9 cellular contexts compared by ENCODE assay signal in the genomic region with DNA sequence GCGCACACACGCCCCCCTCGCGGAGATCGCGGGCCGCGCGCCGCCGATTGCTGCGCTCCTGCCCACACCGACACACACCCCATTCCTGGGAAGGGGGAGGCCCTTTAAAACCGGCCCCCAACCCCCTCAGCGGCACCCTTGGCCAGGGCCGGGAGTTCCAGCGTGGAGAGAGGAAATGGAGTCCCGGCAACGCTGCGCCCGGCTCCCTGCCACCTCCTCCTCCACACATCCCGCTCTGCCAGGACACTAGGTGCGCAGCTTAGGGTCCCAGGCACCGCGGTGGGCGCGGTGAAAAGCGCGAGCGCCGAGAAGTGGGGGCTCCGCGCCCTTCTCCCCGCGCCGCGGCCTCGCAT. TPM values are rescaled to one million over a fixed set of nuclear protein-coding genes. Genes with fewer than 3 reads are reported as not detected.
A peak's percentile ranks its signal among the peaks of the same experiment; 100 is the strongest.
DNase-seq lines count a peak whose midpoint lies in the region; ATAC-seq and TF ChIP-seq lines count a peak whose summit lies in the region.
"Had no signal": no experiment of that assay in that cellular context is flagged by ENCODE, and none has a peak within 500 bp of the region (broad histone marks: within the 10 kb centered on the region; RNA-seq: fewer than 3 reads in every experiment).

No MANE protein-coding gene starts in this region.

- H3K4me3 Mint-ChIP-seq in CD4-positive, alpha-beta memory T cell, result peak overlapping the region; percentile 85 to 92 (median 88)
- H3K4me3 Mint-ChIP-seq in MCF 10A (ENCODE audit: unreplicated experiment), result peak overlapping the region; percentile 92

- peaks cover 0 to 2% of the 10 kb centered on the region in 2 donors for H3K36me3 Mint-ChIP-seq in CD4-positive, alpha-beta memory T cell
- H3K36me3 Mint-ChIP-seq in MCF 10A (ENCODE audit: insufficient read depth, unreplicated experiment), result peaks cover 12% of the 10 kb centered on the region

- H3K27me3 ChIP-seq in CD4-positive, alpha-beta memory T cell (ENCODE audit: insufficient read depth, low read length), result no peaks in the 10 kb centered on the region
- no peaks in the 10 kb centered on the region for H3K27me3 ChIP-seq in upper lobe of right lung

- peak overlapping the region; percentile 63 for H3K27ac ChIP-seq in CD4-positive, alpha-beta memory T cell (ENCODE audit: low read depth, low read length)
- peak overlapping the region; percentile 97 for H3K27ac ChIP-seq in upper lobe of right lung

- H3K27ac Mint-ChIP-seq in CD4-positive, alpha-beta memory T cell, result peak overlapping the region in 6 of 7 donors; percentile 31 to 88 (median 81)
- peak overlapping the region; percentile 96 for H3K27ac Mint-ChIP-seq in MCF 10A (ENCODE audit: low read depth, unreplicated experiment)

- H3K27me3 Mint-ChIP-seq in CD4-positive, alpha-beta memory T cell, result no peaks in the 10 kb centered on the region
- H3K27me3 Mint-ChIP-seq in MCF 10A (ENCODE audit: insufficient read depth, unreplicated experiment), result no peaks in the 10 kb centered on the region

- peaks cover 15% of the 10 kb centered on the region for H3K4me1 ChIP-seq in CD4-positive, alpha-beta memory T cell (ENCODE audit: insufficient read depth, low read length)
- H3K4me1 ChIP-seq in upper lobe of right lung, result peaks cover 34% of the 10 kb centered on the region

- peak overlapping the region; percentile 57 to 80 for H3K4me3 ChIP-seq in CD4-positive, alpha-beta memory T cell (ENCODE audit: low read length in 2 of 2)
- H3K4me3 ChIP-seq in upper lobe of right lung, result peak overlapping the region; percentile 100

- CTCF ChIA-PET in CD4-positive, alpha-beta memory T cell (lab: Charles Lee; ENCODE audit: partially characterized antibody), result interaction anchor here (0.6 to 2.5 kb wide), 7 partner anchors 8 to 69 kb away, joined by 3 to 9 read pairs (median 4); no protein-coding TSS in a partner anchor
- CTCF ChIA-PET in MCF 10A (lab: Yijun Ruan, JAX), result interaction anchor here (0.6 to 1.9 kb wide), 13 partner anchors 9 to 80 kb away, joined by 3 to 9 read pairs (median 5); a partner anchor contains a TSS

- DNase-seq in CD4-positive, alpha-beta memory T cell, result peak in 1 of 5 donors; percentile 9
- DNase-seq in MCF 10A (ENCODE audit: unreplicated experiment) (no peak), medulla oblongata (ENCODE audit: extremely low spot score) (peak; percentile 19), upper lobe of right lung (peak; percentile 82), GM03348 (ENCODE audit: low spot score) (no peak), putamen (ENCODE audit: low spot score) (no peak)

- BruUV-seq in MCF 10A (replicated peaks; lab: Mats Ljungman, UMichigan), result TSS peak; percentile 22

- ATAC-seq in GM19455 (IDR thresholded peaks at IDR 0.05; ENCODE audit: unreplicated experiment) (peak; percentile 28), HG03521 (IDR thresholded peaks at IDR 0.05; ENCODE audit: unreplicated experiment) (peak; percentile 4), upper lobe of right lung (peak; percentile 6)

- no peaks in the 10 kb centered on the region for H3K9me3 Mint-ChIP-seq in CD4-positive, alpha-beta memory T cell
- H3K9me3 Mint-ChIP-seq in MCF 10A (ENCODE audit: unreplicated experiment), result no peaks in the 10 kb centered on the region

- H3K9me3 ChIP-seq in CD4-positive, alpha-beta memory T cell (ENCODE audit: control insufficient read depth in 1 of 2, low read length in 2 of 2), result no peaks in the 10 kb centered on the region
- H3K9me3 ChIP-seq in upper lobe of right lung, result no peaks in the 10 kb centered on the region

- H3K36me3 ChIP-seq in CD4-positive, alpha-beta memory T cell (ENCODE audit: insufficient read depth, low read length), result no peaks in the 10 kb centered on the region
- H3K36me3 ChIP-seq in upper lobe of right lung, result no peaks in the 10 kb centered on the region

- intact Hi-C loops in CD4-positive, alpha-beta memory T cell (cut with micrococcal nuclease), result loop anchor here (1.0 to 2.0 kb wide), 2 partner anchors 59 to 585 kb away; no protein-coding TSS in a partner anchor
- intact Hi-C loops in MCF 10A (cut with micrococcal nuclease), result loop anchor here (1.0 kb wide), 4 partner anchors 29 to 58 kb away; no protein-coding TSS in a partner anchor
- intact Hi-C loops in upper lobe of right lung (cut with DNase I), result no loop called here

- H3K4me1 Mint-ChIP-seq in CD4-positive, alpha-beta memory T cell, result peaks cover 6 to 19% (median 13%) of the 10 kb centered on the region in 4 donors
- peaks cover 23% of the 10 kb centered on the region for H3K4me1 Mint-ChIP-seq in MCF 10A (ENCODE audit: insufficient read depth, unreplicated experiment)

- TF ChIP-seq CTCF in MCF 10A (IDR thresholded peaks at IDR 0.05; ENCODE audit: unreplicated experiment) (no peak), upper lobe of right lung (IDR thresholded peaks at IDR 0.05) (no peak)

- POLR2A ChIA-PET in CD4-positive, alpha-beta memory T cell (lab: Charles Lee; ENCODE audit: partially characterized antibody), result interaction anchor here (0.7 to 1.9 kb wide), 4 partner anchors 74 to 585 kb away, joined by 3 to 5 read pairs (median 4); a partner anchor contains a TSS
- POLR2A ChIA-PET in MCF 10A (lab: Yijun Ruan, JAX), result interaction anchor here (0.7 to 9.5 kb wide), 15 partner anchors 9 to 907 kb away, joined by 3 to 102 read pairs (median 4); a partner anchor contains a TSS

RNA-seq across cellular contexts. Expression of a gene that starts 0.4 kb away (rescaled TPM):
- 1 to 10 TPM; 1.1 to 1.4 TPM for total RNA-seq in CD4-positive, alpha-beta memory T cell
- polyA plus RNA-seq in CD4-positive, alpha-beta memory T cell, result under 1 TPM; 0.37 to 0.92 TPM
- total RNA-seq in MCF 10A (2022) (11.0 and 12.2 TPM in 2 replicates), upper lobe of right lung (59.0 TPM)

RNA-seq across cellular contexts. Expression of a gene that starts 49.7 kb away (rescaled TPM):
- total RNA-seq in CD4-positive, alpha-beta memory T cell, result not detected
- polyA plus RNA-seq in CD4-positive, alpha-beta memory T cell, result not detected
- total RNA-seq in MCF 10A (2022) (not detected in 2 replicates), upper lobe of right lung (not detected)
- total RNA-seq: NCI-H460 had no signal

Comparison
In these comparisons a context has a peak if more than half of its experiments do, and no peak if none do; other contexts are left out.
1. DNase-seq: peak in medulla oblongata (single experiment) and upper lobe of right lung (single experiment); none in MCF 10A (single experiment), GM03348 (single experiment) and putamen (single experiment).
2. Peak in every context shown above with its lines, with median percentiles within 50 percentile points of each other: ATAC-seq.